ENCODE assay signal across 1 cellular context in the genomic region with DNA sequence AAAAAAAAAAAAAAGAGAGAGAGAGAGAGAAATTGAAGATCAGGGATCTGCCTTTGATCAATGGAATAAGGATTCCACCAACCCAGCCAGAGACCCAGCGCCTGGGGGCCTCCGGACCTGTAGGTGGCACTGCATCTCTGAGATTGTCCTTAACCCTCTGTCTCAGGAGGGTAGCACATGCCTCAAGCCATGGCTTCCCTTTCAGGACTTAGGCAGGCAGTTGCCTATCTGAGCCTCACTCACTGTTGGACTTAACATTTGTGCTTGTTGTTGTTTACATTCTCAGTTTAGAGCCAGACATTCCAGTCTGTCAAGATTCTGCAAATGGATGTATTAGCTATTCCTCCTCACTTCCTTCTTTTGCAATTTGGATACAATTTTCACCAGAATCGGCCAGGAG.
TF ChIP-seq lines count a peak whose summit lies in the region.

No MANE protein-coding gene starts in this region.

TF ChIP-seq in SK-N-SH, 30 proteins besides CTCF, POLR2A, EP300 and RAD21 (continued from another document):
- no peak for TF ChIP-seq MXI1 (IDR thresholded peaks at IDR 0.05; ENCODE audit: low read depth, low read length)
- no peak for TF ChIP-seq CHD2 (IDR thresholded peaks at IDR 0.05; ENCODE audit: low read length, partially characterized antibody)
